In the genomic region with DNA sequence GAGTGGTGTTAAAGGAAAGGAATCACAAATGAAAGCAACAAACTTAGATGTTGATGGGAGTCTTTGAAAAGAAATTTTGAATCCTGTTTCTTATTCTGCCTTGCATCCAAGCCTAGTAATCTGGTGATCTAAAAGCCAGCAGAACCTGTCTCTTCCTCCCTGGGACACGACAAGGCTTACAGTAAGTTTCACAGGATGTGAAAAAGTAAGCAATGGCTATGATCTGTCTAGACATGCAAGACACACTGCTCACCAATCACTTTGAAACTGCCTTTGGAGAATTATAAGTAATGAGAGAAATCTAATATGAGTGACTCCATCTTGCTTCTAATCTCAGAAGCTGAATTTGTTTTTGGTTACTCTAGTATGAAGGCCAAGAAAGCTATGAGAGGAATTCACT, we compare ENCODE assay signal across 25 cellular contexts.
DNase-seq lines count a peak whose midpoint lies in the region; ATAC-seq, FAIRE-seq and TF ChIP-seq lines count a peak whose summit lies in the region.
"Had no signal": no experiment of that assay in that cellular context is flagged by ENCODE, and none has a peak within 500 bp of the region (broad histone marks: within the 10 kb centered on the region; RNA-seq: fewer than 3 reads in every experiment).

No MANE protein-coding gene starts in this region.

- H3K4me1 ChIP-seq in upper lobe of left lung = no peaks in the 10 kb centered on the region
- H3K4me1 ChIP-seq: A549 had no signal

- no peaks in the 10 kb centered on the region for H3K9me3 ChIP-seq in upper lobe of left lung
- H3K9me3 ChIP-seq: A549, stomach, tibial nerve had no signal

- no peak for TF ChIP-seq EP300 in upper lobe of left lung (IDR thresholded peaks at IDR 0.05)

- H3K4me3 ChIP-seq in epithelial cell of esophagus (ENCODE audit: low read length) (no peak overlapping the region), upper lobe of left lung (no peak overlapping the region), coronary artery (no peak overlapping the region)
- H3K4me3 ChIP-seq: A549, SK-N-MC, stomach, tibial nerve had no signal

- no peak overlapping the region for H3K27ac ChIP-seq in upper lobe of left lung
- no peak overlapping the region for H3K27ac ChIP-seq in coronary artery
- H3K27ac ChIP-seq: A549, SK-N-MC, stomach, tibial nerve, WERI-Rb-1 had no signal

- FAIRE-seq in GM12891 (lab: Jason Lieb, UNC) = no peak
- FAIRE-seq: A549, colon, HTR-8/SVneo had no signal

- peak; percentile 39 for ATAC-seq in GM18498 (IDR thresholded peaks at IDR 0.05; ENCODE audit: unreplicated experiment)
- ATAC-seq in GM21360 (IDR thresholded peaks at IDR 0.05; ENCODE audit: unreplicated experiment) = peak; percentile 32
- ATAC-seq in HG03457 (IDR thresholded peaks at IDR 0.05; ENCODE audit: unreplicated experiment) = peak; percentile 31
- ATAC-seq in upper lobe of left lung (ENCODE audit: low FRiP score in 2 of 2) = no peak
- ATAC-seq: A549; left cardiac atrium; naive thymus-derived CD4-positive, alpha-beta T cell had no signal

- no peak for TF ChIP-seq CTCF in epithelial cell of esophagus (IDR thresholded peaks at IDR 0.05; ENCODE audit: insufficient read depth, low read depth, low read length, missing control alignments)
- TF ChIP-seq CTCF in upper lobe of left lung (IDR thresholded peaks at IDR 0.05) = no peak
- TF ChIP-seq CTCF in coronary artery (IDR thresholded peaks at IDR 0.05) = no peak

- TF ChIP-seq POLR2A in GM12891 (IDR thresholded peaks at IDR 0.05; ENCODE audit: low read depth, low read length) (no peak), upper lobe of left lung (IDR thresholded peaks at IDR 0.05) (no peak)

- H3K36me3 ChIP-seq in upper lobe of left lung = no peaks in the 10 kb centered on the region
- H3K36me3 ChIP-seq: stomach, tibial nerve, WERI-Rb-1 had no signal

- 24 to 48% methylated on average over 1 of the region's 1 CpG for WGBS in upper lobe of left lung, 2 donors

- no peaks in the 10 kb centered on the region for H3K27me3 ChIP-seq in upper lobe of left lung
- H3K27me3 ChIP-seq: stomach, tibial nerve had no signal

- peak; percentile 92 for DNase-seq in epithelial cell of esophagus (ENCODE audit: low read depth)
- no peak for DNase-seq in NCI-H187 (lab: John Stamatoyannopoulos, UW)
- DNase-seq in GM12891 (ENCODE audit: insufficient read length, low spot score) = no peak
- no peak for DNase-seq in upper lobe of left lung
- no peak for DNase-seq in coronary artery (ENCODE audit: low spot score)
- DNase-seq: activated CD4-positive, alpha-beta T cell treated with anti-CD3 and anti-CD28 coated beads, Interleukin-2, amount 50 U/mL, for 1 hour; activated naive CD8-positive, alpha-beta T cell treated with anti-CD3 and anti-CD28 coated beads, Interleukin-2, amount 10 ng/mL, durations not matched to agents 7 days and 5 days; DMS79; endodermal cell; glutamatergic neuron; KG1; left cardiac atrium; naive thymus-derived CD4-positive, alpha-beta T cell; NCI-H146; stomach; T-helper 2 cell; WERI-Rb-1 had no signal

TF ChIP-seq in GM12891, 5 proteins besides CTCF, POLR2A, EP300 and RAD21:
- TF ChIP-seq TAF1 (IDR thresholded peaks at IDR 0.05; ENCODE audit: low read depth, low read length) (no peak), POU2F2 (IDR thresholded peaks at IDR 0.05; ENCODE audit: low read depth, low read length) (no peak), PAX5 (IDR thresholded peaks at IDR 0.05; ENCODE audit: insufficient read depth, low read length, severe bottlenecking) (no peak), POLR2AphosphoS5 (IDR thresholded peaks at IDR 0.05; ENCODE audit: low read depth, low read length) (no peak), SPI1 (IDR thresholded peaks at IDR 0.05; ENCODE audit: low read depth, low read length) (no peak)
TF ChIP-seq in GM12891: peak in this region for 0.

Comparison
In these comparisons a context has a peak if more than half of its experiments do, and no peak if none do; other contexts are left out.
1. ATAC-seq: peak in GM18498 (single experiment), GM21360 (single experiment) and HG03457 (single experiment); none in upper lobe of left lung (0 of 2).